ENCODE assay signal across 23 cellular contexts in the genomic region with DNA sequence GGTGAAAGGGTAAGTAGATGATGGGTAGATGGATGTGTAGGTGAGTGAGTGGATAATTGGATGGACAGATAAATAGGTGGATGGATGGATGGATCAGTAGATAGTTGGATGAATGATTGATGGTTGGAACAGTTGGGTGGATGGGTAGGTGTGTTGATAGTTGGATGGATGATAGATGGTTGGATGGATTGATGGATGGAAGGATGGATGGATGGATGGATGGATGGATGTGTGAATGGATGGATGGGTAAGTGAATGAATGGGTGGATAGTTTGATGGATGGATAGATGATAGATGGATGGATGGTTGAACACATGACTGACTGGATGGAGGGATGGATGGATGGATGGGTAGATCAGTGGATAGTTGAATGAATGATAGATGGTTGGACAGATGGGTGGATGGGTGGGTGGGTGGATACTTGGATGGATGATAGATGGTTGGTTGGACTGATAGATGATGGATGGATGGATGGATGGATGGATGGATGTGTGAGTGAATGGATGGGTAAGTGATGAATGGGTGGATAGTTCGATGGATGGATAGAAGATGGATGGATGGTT. TPM values are rescaled to one million over a fixed set of nuclear protein-coding genes. Genes with fewer than 3 reads are reported as not detected.
A peak's percentile ranks its signal among the peaks of the same experiment; 100 is the strongest.
DNase-seq lines count a peak whose midpoint lies in the region; FAIRE-seq and TF ChIP-seq lines count a peak whose summit lies in the region.
"Had no signal": no experiment of that assay in that cellular context is flagged by ENCODE, and none has a peak within 500 bp of the region (broad histone marks: within the 10 kb centered on the region; RNA-seq: fewer than 3 reads in every experiment).

No MANE protein-coding gene starts in this region.

- H3K9me3 ChIP-seq in HEK293 (ENCODE audit: control insufficient read depth, insufficient read depth, low read depth, low read length), result no peaks in the 10 kb centered on the region
- H3K9me3 ChIP-seq: BLaER1 had no signal

- no peaks in the 10 kb centered on the region for H3K4me1 ChIP-seq in HEK293 (ENCODE audit: control insufficient read depth, insufficient read depth, low read length)

- intact Hi-C loops in CD14-positive monocyte (cut with micrococcal nuclease), result no loop called here

- H3K36me3 Mint-ChIP-seq in CD14-positive monocyte (no peaks in the 10 kb centered on the region), nephron (ENCODE audit: low read depth) (peaks cover 9% of the 10 kb centered on the region)
- H3K36me3 Mint-ChIP-seq: CD8-positive, alpha-beta T cell had no signal

- CTCF ChIA-PET in HEK293 (lab: Yijun Ruan, JAX), result no interaction called here

- no peaks in the 10 kb centered on the region for H3K36me3 ChIP-seq in HEK293 (ENCODE audit: control insufficient read depth in 2 of 2, insufficient read depth in 1 of 2, low read length in 2 of 2)
- H3K36me3 ChIP-seq in bronchial epithelial cell (ENCODE audit: control insufficient read depth, insufficient read depth, low read length), result no peaks in the 10 kb centered on the region
- H3K36me3 ChIP-seq: BLaER1 had no signal

- no peaks in the 10 kb centered on the region for H3K4me1 Mint-ChIP-seq in CD14-positive monocyte
- peaks cover 52% of the 10 kb centered on the region for H3K4me1 Mint-ChIP-seq in nephron

- DNase-seq in CD14-positive monocyte (ENCODE audit: low spot score), result peak; percentile 5
- DNase-seq in bronchial epithelial cell (ENCODE audit: low read depth), result no peak
- no peak for DNase-seq in NCI-H345 treated with DMSO at 0.1 percent for 48 hours (lab: John Stamatoyannopoulos, UW; ENCODE audit: unreplicated experiment)
- no peak for DNase-seq in RKO (ENCODE audit: low spot score)
- DNase-seq in OCI-M1 (lab: John Stamatoyannopoulos, UW), result no peak
- DNase-seq in Ammon's horn (ENCODE audit: low spot score), result no peak
- DNase-seq: AML-193; CD8-positive, alpha-beta T cell; COR-L47; DMS 273 treated with DMSO at 0.1 percent for 48 hours; GM23248; HCEC 1CT; HFFc6 had no signal

- no peak overlapping the region for H3K27ac ChIP-seq in HEK293 (ENCODE audit: extremely low read depth, low read depth, low read length)
- H3K27ac ChIP-seq: BLaER1, GM23248, HL-60, KMS-11 had no signal

- H3K27me3 Mint-ChIP-seq in CD14-positive monocyte (ENCODE audit: low read depth in 3 of 3) (peaks cover 2 to 8% (median 8%) of the 10 kb centered on the region in 3 donors), nephron (ENCODE audit: low read depth) (peaks cover 35% of the 10 kb centered on the region)

- H3K9me3 Mint-ChIP-seq in CD14-positive monocyte (peaks cover 0 to 8% (median 3%) of the 10 kb centered on the region in 7 donors), nephron (peaks cover 10% of the 10 kb centered on the region)

- H3K4me3 ChIP-seq in HEK293 (ENCODE audit: low read depth, low read length), result no peak overlapping the region
- no peak overlapping the region for H3K4me3 ChIP-seq in bronchial epithelial cell (ENCODE audit: low read depth, low read length)
- H3K4me3 ChIP-seq: BLaER1, GM23248 had no signal

- TF ChIP-seq CTCF in CD14-positive monocyte (IDR thresholded peaks at IDR 0.05), result no peak
- TF ChIP-seq CTCF in HEK293 (tag by site-specific recombination; IDR thresholded peaks at IDR 0.05), result no peak
- TF ChIP-seq CTCF in bronchial epithelial cell (IDR thresholded peaks at IDR 0.05; ENCODE audit: insufficient read depth, low read length, severe bottlenecking), result no peak
- no peak for TF ChIP-seq CTCF in nephron (IDR thresholded peaks at IDR 0.05; ENCODE audit: unreplicated experiment in 3 of 3)

- POLR2A ChIA-PET in HEK293 (lab: Yijun Ruan, JAX), result no interaction called here

- H3K4me3 Mint-ChIP-seq in CD14-positive monocyte (no peak overlapping the region), nephron (peak overlapping the region in 1 of 3 experiments; percentile 64)
- H3K4me3 Mint-ChIP-seq: CD8-positive, alpha-beta T cell; HFFc6 had no signal

- no peak overlapping the region for H3K27ac Mint-ChIP-seq in CD14-positive monocyte
- peak overlapping the region; percentile 28 to 51 (median 48) for H3K27ac Mint-ChIP-seq in nephron
- H3K27ac Mint-ChIP-seq: CD8-positive, alpha-beta T cell; HFFc6 had no signal

- no peaks in the 10 kb centered on the region for H3K27me3 ChIP-seq in bronchial epithelial cell (ENCODE audit: control insufficient read depth, insufficient read depth, low read length)
- H3K27me3 ChIP-seq: BLaER1 had no signal

- peak; percentile 43 for FAIRE-seq in bronchial epithelial cell (lab: Jason Lieb, UNC)
- FAIRE-seq: A204.1, G401.6, GM12892, GM18507, H54 had no signal

TF ChIP-seq in HEK293, 187 proteins besides CTCF, POLR2A, EP300 and RAD21 (continues in another document):
- TF ChIP-seq ZNF223 (tag by site-specific recombination; IDR thresholded peaks at IDR 0.05) (no peak), HOXC10 (CRISPR knock-in tag; IDR thresholded peaks at IDR 0.05) (no peak), ZNF19 (tag by site-specific recombination; IDR thresholded peaks at IDR 0.05; ENCODE audit: low read depth) (no peak), ZNF324 (tag by site-specific recombination; IDR thresholded peaks at IDR 0.05) (no peak), ZNF514 (tag by site-specific recombination; IDR thresholded peaks at IDR 0.05) (no peak), ZBTB17 (tag by site-specific recombination; IDR thresholded peaks at IDR 0.05) (peak; percentile 99), TCF7L2 (IDR thresholded peaks at IDR 0.05; ENCODE audit: borderline replicate concordance, low read depth, low read length) (no peak), SP3 (tag by site-specific recombination; IDR thresholded peaks at IDR 0.05) (no peak), ZFP37 (tag by site-specific recombination; IDR thresholded peaks at IDR 0.05) (no peak), ZNF404 (tag by site-specific recombination; IDR thresholded peaks at IDR 0.05) (no peak), ZNF837 (tag by site-specific recombination; IDR thresholded peaks at IDR 0.05) (no peak), ZNF433 (tag by site-specific recombination; IDR thresholded peaks at IDR 0.05; ENCODE audit: low read depth) (no peak), ZNF654 (tag by site-specific recombination; IDR thresholded peaks at IDR 0.05; ENCODE audit: low read depth) (no peak), ZNF473 (tag by site-specific recombination; IDR thresholded peaks at IDR 0.05) (0 out of 2 replicates have a peak, but pooled peaks have one; percentile 70), ZNF112 (tag by site-specific recombination; IDR thresholded peaks at IDR 0.05) (no peak), OSR2 (tag by site-specific recombination; IDR thresholded peaks at IDR 0.05) (no peak), ZNF571 (tag by site-specific recombination; IDR thresholded peaks at IDR 0.05) (no peak), SALL2 (tag by site-specific recombination; IDR thresholded peaks at IDR 0.05; ENCODE audit: borderline replicate concordance) (0 out of 2 replicates have a peak, but pooled peaks have one; percentile 26), ZNF529 (tag by site-specific recombination; IDR thresholded peaks at IDR 0.05; ENCODE audit: insufficient replicate concordance) (no peak), ZNF548 (tag by site-specific recombination; IDR thresholded peaks at IDR 0.05) (no peak), ZNF621 (tag by site-specific recombination; IDR thresholded peaks at IDR 0.05) (0 out of 2 replicates have a peak, but pooled peaks have one; percentile 55), ZNF146 (tag by site-specific recombination; IDR thresholded peaks at IDR 0.05) (no peak), KLF9 (tag by site-specific recombination; IDR thresholded peaks at IDR 0.05; ENCODE audit: low read depth) (no peak), KLF8 (tag by site-specific recombination; IDR thresholded peaks at IDR 0.05) (no peak), ZNF24 (tag by site-specific recombination; IDR thresholded peaks at IDR 0.05) (no peak)
- TF ChIP-seq, protein P1, sequence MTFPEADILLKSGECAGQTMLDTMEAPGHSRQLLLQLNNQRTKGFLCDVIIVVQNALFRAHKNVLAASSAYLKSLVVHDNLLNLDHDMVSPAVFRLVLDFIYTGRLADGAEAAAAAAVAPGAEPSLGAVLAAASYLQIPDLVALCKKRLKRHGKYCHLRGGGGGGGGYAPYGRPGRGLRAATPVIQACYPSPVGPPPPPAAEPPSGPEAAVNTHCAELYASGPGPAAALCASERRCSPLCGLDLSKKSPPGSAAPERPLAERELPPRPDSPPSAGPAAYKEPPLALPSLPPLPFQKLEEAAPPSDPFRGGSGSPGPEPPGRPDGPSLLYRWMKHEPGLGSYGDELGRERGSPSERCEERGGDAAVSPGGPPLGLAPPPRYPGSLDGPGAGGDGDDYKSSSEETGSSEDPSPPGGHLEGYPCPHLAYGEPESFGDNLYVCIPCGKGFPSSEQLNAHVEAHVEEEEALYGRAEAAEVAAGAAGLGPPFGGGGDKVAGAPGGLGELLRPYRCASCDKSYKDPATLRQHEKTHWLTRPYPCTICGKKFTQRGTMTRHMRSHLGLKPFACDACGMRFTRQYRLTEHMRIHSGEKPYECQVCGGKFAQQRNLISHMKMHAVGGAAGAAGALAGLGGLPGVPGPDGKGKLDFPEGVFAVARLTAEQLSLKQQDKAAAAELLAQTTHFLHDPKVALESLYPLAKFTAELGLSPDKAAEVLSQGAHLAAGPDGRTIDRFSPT (tag by site-specific recombination; IDR thresholded peaks at IDR 0.05), result no peak
- TF ChIP-seq, protein P2, sequence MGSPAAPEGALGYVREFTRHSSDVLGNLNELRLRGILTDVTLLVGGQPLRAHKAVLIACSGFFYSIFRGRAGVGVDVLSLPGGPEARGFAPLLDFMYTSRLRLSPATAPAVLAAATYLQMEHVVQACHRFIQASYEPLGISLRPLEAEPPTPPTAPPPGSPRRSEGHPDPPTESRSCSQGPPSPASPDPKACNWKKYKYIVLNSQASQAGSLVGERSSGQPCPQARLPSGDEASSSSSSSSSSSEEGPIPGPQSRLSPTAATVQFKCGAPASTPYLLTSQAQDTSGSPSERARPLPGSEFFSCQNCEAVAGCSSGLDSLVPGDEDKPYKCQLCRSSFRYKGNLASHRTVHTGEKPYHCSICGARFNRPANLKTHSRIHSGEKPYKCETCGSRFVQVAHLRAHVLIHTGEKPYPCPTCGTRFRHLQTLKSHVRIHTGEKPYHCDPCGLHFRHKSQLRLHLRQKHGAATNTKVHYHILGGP (tag by site-specific recombination; IDR thresholded peaks at IDR 0.05), result peak; percentile 37; the same call in 1 of the 2 replicates

RNA-seq across cellular contexts. Expression of a gene that starts 37.0 kb away (rescaled TPM):
- under 1 TPM in 1 of 2 donors, not detected in 1; 0.29 TPM for polyA plus RNA-seq in CD14-positive monocyte
- 55.8 and 64.8 TPM in 2 replicates for total RNA-seq in bronchial epithelial cell

Comparison
In these comparisons a context has a peak if more than half of its experiments do, and no peak if none do; other contexts are left out.
1. H3K27ac Mint-ChIP-seq: peak in nephron (3 of 3); none in CD14-positive monocyte (0 of 7).